Comparison of ENCODE assay signal across 21 cellular contexts in genomic region chr22:31447337-31447736, GRCh38.
"Had no signal": no experiment of that assay in that cellular context is flagged by ENCODE, and none has a peak within 500 bp of the region (broad histone marks: within the 10 kb centered on the region; RNA-seq: fewer than 3 reads in every experiment).

No MANE protein-coding gene starts in this region.

- H3K36me3 ChIP-seq: breast epithelium had no signal

- H3K27ac ChIP-seq: breast epithelium, epithelial cell of prostate, left lung, neural progenitor cell, SK-N-MC, skin epidermis, stomach had no signal

- H3K4me2 ChIP-seq: neural progenitor cell had no signal

- ATAC-seq: left lung; naive thymus-derived CD8-positive, alpha-beta T cell; stimulated activated effector memory CD8-positive, alpha-beta T cell treated with anti-CD3 and anti-CD28 coated beads, Interleukin-12 subunit alpha, Interleukin-12 subunit beta, amount 100 ng/mL, for 72 hours; T-helper 17 cell had no signal

- DNase-seq: activated CD4-positive, alpha-beta T cell treated with anti-CD3 and anti-CD28 coated beads for 4 hours; activated CD4-positive, alpha-beta T cell treated with anti-CD3 and anti-CD28 coated beads, Interleukin-2, amount 50 U/mL, for 48 hours; activated CD4-positive, CD25-positive, alpha-beta regulatory T cell; activated effector memory CD4-positive, alpha-beta T cell treated with anti-CD3 and anti-CD28 coated beads, Interleukin-2, amount 50 U/mL, for 16 hours; activated naive CD4-positive, alpha-beta T cell treated with anti-CD3 and anti-CD28 coated beads, Interleukin-2, amount 50 U/mL, for 16 hours; activated T-cell treated with anti-CD3 and anti-CD28 coated beads for 4 hours; cerebellar nuclear complex; cortex of kidney; left lung; mammary epithelial cell; naive thymus-derived CD8-positive, alpha-beta T cell; stimulated activated CD4-positive, alpha-beta T cell treated with anti-CD3 and anti-CD28 coated beads, Interleukin-1b, Interleukin-23, amount 100 ng/mL, for 48 hours; stomach; SW 1271; T-helper 17 cell had no signal

- H3K4me3 ChIP-seq: breast epithelium, left lung, neural progenitor cell, SK-N-MC, skin epidermis, stomach had no signal

- H3K4me1 ChIP-seq: breast epithelium, left lung had no signal

- H3K27me3 ChIP-seq: breast epithelium, left lung, neural progenitor cell, stomach had no signal

- H2AFZ ChIP-seq: neural progenitor cell had no signal

- H3K9ac ChIP-seq: neural progenitor cell had no signal

- H3K9me3 ChIP-seq: breast epithelium, left lung, stomach had no signal
